ENCODE assay signal across 24 cellular contexts in genomic region chr22:27278986-27279385, GRCh38.
DNase-seq lines count a peak whose midpoint lies in the region; ATAC-seq, FAIRE-seq and TF ChIP-seq lines count a peak whose summit lies in the region.
"Had no signal": no experiment of that assay in that cellular context is flagged by ENCODE, and none has a peak within 500 bp of the region (broad histone marks: within the 10 kb centered on the region; RNA-seq: fewer than 3 reads in every experiment).

No MANE protein-coding gene starts in this region.

- H3K4me3 ChIP-seq in PC-3 (ENCODE audit: low read length), result no peak overlapping the region
- H3K4me3 ChIP-seq: GM12878, Peyer's patch had no signal

- H3K27ac ChIP-seq in PC-3 (ENCODE audit: low read length), result no peak overlapping the region
- H3K27ac ChIP-seq: KMS-11, Peyer's patch had no signal

- POLR2A ChIA-PET in PC-3 (lab: Charles Lee; ENCODE audit: unreplicated experiment), result no interaction called here
- POLR2A ChIA-PET in activated CD4-positive, alpha-beta T cell treated with anti-CD3 and anti-CD28 coated beads for 36 hours (lab: Charles Lee), result no interaction called here

- no peak overlapping the region for H3K9ac ChIP-seq in PC-3 (ENCODE audit: low read length)
- H3K9ac ChIP-seq: KMS-11 had no signal

- no peaks in the 10 kb centered on the region for H3K4me1 Mint-ChIP-seq in activated CD4-positive, alpha-beta T cell treated with anti-CD3 and anti-CD28 coated beads for 36 hours
- H3K4me1 Mint-ChIP-seq: B cell had no signal

- H3K4me2 ChIP-seq in PC-3 (ENCODE audit: low read length), result no peak overlapping the region
- H3K4me2 ChIP-seq: KMS-11 had no signal

- ATAC-seq in PC-3 (peak; percentile 18; the same call in 1 of the 2 replicates), esophagus mucosa (peak; percentile 90), sciatic nerve (peak; percentile 32)
- ATAC-seq in activated CD4-positive, alpha-beta T cell treated with anti-CD3 and anti-CD28 coated beads for 36 hours, result no peak
- ATAC-seq: GM12878 had no signal

- H3K79me2 ChIP-seq in PC-3 (ENCODE audit: low read length), result no peaks in the 10 kb centered on the region

- no peak overlapping the region for H3K27ac Mint-ChIP-seq in activated CD4-positive, alpha-beta T cell treated with anti-CD3 and anti-CD28 coated beads for 36 hours
- H3K27ac Mint-ChIP-seq: B cell; CD4-positive, alpha-beta T cell; HFFc6 had no signal

- H2AFZ ChIP-seq in PC-3 (ENCODE audit: low read length), result no peak overlapping the region

- no peak for TF ChIP-seq POLR2A in GM12892 (IDR thresholded peaks at IDR 0.05; ENCODE audit: low read depth, low read length)

- CTCF ChIA-PET in PC-3 (lab: Charles Lee), result interaction anchor here (0.5 kb wide), 1 partner anchor 195 kb away, joined by 3 read pairs; no protein-coding TSS in a partner anchor
- CTCF ChIA-PET in activated CD4-positive, alpha-beta T cell treated with anti-CD3 and anti-CD28 coated beads for 36 hours (lab: Charles Lee), result no interaction called here

- no peaks in the 10 kb centered on the region for H3K36me3 ChIP-seq in PC-3 (ENCODE audit: low read depth, low read length)
- H3K36me3 ChIP-seq: Peyer's patch had no signal

- H3K27me3 ChIP-seq in PC-3 (ENCODE audit: low read length), result no peaks in the 10 kb centered on the region
- H3K27me3 ChIP-seq: Peyer's patch had no signal

- no peak for FAIRE-seq in GM12892 (lab: Jason Lieb, UNC)
- FAIRE-seq: GM12878, GM18507 had no signal

- H3F3A ChIP-seq in PC-3 (ENCODE audit: low read length, unreplicated experiment), result no peaks in the 10 kb centered on the region

- H3K36me3 Mint-ChIP-seq in activated CD4-positive, alpha-beta T cell treated with anti-CD3 and anti-CD28 coated beads for 36 hours (ENCODE audit: low read depth), result no peaks in the 10 kb centered on the region

- H3K9me3 Mint-ChIP-seq in activated CD4-positive, alpha-beta T cell treated with anti-CD3 and anti-CD28 coated beads for 36 hours (ENCODE audit: low read depth), result peaks cover 2% of the 10 kb centered on the region

- intact Hi-C loops in PC-3 (cut with micrococcal nuclease) (no loop called here), sciatic nerve (cut with DNase I) (no loop called here)
- intact Hi-C loops in activated CD4-positive, alpha-beta T cell treated with anti-CD3 and anti-CD28 coated beads for 36 hours (cut with DNase I, micrococcal nuclease), result no loop called here

- peak; percentile 23 for DNase-seq in EL
- DNase-seq in PC-3, result peak; percentile 16
- DNase-seq in sciatic nerve (ENCODE audit: low spot score), result no peak
- no peak for DNase-seq in SHP77 treated with DMSO at 0.1 percent for 48 hours (lab: John Stamatoyannopoulos, UW)
- DNase-seq in DMS79 treated with DMSO at 0.1 percent for 48 hours (lab: John Stamatoyannopoulos, UW), result no peak
- no peak for DNase-seq in activated CD4-positive, alpha-beta T cell treated with anti-CD3 and anti-CD28 coated beads for 36 hours
- no peak for DNase-seq in GM12892 (ENCODE audit: insufficient read length)
- DNase-seq: ACHN; CD4-positive, alpha-beta T cell; GDM1; GOT3; HFFc6; NCI-H1417 treated with DMSO at 0.1 percent for 48 hours; NCI-H2029; NCI-H2171 treated with DMSO at 0.1 percent for 48 hours; NCI-H510A; NCI-H82; Peyer's patch; SHP77 had no signal

- H3K9me3 ChIP-seq in PC-3 (ENCODE audit: low read length), result no peaks in the 10 kb centered on the region
- H3K9me3 ChIP-seq: Peyer's patch had no signal

- no peak for TF ChIP-seq CTCF in PC-3 (conservative IDR thresholded peaks at IDR 0.05; ENCODE audit: low read depth, low read length)

- H3K9me2 ChIP-seq in PC-3 (replicated peaks; ENCODE audit: low read length), result no peaks in the 10 kb centered on the region

- H4K20me1 ChIP-seq in PC-3 (ENCODE audit: low read length), result no peaks in the 10 kb centered on the region

- peaks cover 17% of the 10 kb centered on the region for H3K27me3 Mint-ChIP-seq in activated CD4-positive, alpha-beta T cell treated with anti-CD3 and anti-CD28 coated beads for 36 hours

- H3K4me1 ChIP-seq in PC-3 (ENCODE audit: insufficient read depth, low read length), result no peaks in the 10 kb centered on the region
- H3K4me1 ChIP-seq: Peyer's patch had no signal

- BruUV-seq in PC-3 (replicated peaks; lab: Mats Ljungman, UMichigan), result no TSS peak

- H3K4me3 Mint-ChIP-seq in activated CD4-positive, alpha-beta T cell treated with anti-CD3 and anti-CD28 coated beads for 36 hours, result no peak overlapping the region
- H3K4me3 Mint-ChIP-seq: B cell; CD4-positive, alpha-beta T cell; HFFc6 had no signal

Comparison
In these comparisons a context has a peak if more than half of its experiments do, and no peak if none do; other contexts are left out.
1. DNase-seq: peak in EL (single experiment) and PC-3 (single experiment); none in sciatic nerve (single experiment), SHP77 treated with DMSO at 0.1 percent for 48 hours (single experiment), DMS79 treated with DMSO at 0.1 percent for 48 hours (single experiment), activated CD4-positive, alpha-beta T cell treated with anti-CD3 and anti-CD28 coated beads for 36 hours (single experiment) and GM12892 (single experiment).